In the genomic region with DNA sequence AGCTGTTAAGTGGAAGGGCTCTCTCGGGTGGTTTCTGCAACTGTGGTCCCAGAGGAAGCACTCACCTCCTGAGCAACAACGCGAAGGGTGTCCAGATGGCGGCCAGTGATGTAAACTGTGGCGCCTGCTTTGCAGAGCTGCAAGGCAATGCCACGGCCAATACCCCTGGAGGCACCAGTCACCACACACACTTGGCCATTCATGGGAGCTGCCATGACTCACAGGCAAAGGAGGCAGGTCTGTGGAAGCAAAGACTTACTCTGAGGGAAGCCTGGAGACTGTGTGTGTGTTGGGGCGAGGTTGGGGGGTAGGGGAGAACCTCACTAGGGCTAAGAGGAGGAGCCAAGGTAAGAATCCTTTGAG, we compare ENCODE assay signal across 7 cellular contexts. TPM values are rescaled to one million over a fixed set of nuclear protein-coding genes. Genes with fewer than 3 reads are reported as not detected.
DNase-seq lines count a peak whose midpoint lies in the region; ATAC-seq and TF ChIP-seq lines count a peak whose summit lies in the region.

No MANE protein-coding gene starts in this region.

- H3K27ac ChIP-seq in HUES48 (ENCODE audit: low read depth, low read length), result peak overlapping the region; percentile 79
- H3K27ac ChIP-seq in adrenal gland, result peak overlapping the region in 4 of 5 donors; percentile 28 to 87 (median 82)

- H3K9ac ChIP-seq in HUES48 (ENCODE audit: low read depth, low read length), result no peak overlapping the region; the same call in 1 of the 2 replicates

- no peak for TF ChIP-seq CTCF in GM06990 (IDR thresholded peaks at IDR 0.05; ENCODE audit: insufficient read depth, low read length, poor library complexity, severe bottlenecking)
- no peak for TF ChIP-seq CTCF in adrenal gland (IDR thresholded peaks at IDR 0.05)

- intact Hi-C loops in adrenal gland (cut with DNase I), result loop anchor here in 1 of 2 donors (10.0 kb wide), 1 partner anchor 244 kb away; a partner anchor contains a TSS

- peaks cover 2 to 8% (median 6%) of the 10 kb centered on the region in 3 donors for H3K27me3 Mint-ChIP-seq in immature natural killer cell (ENCODE audit: low read depth in 3 of 3)
- H3K27me3 Mint-ChIP-seq in stimulated activated naive B cell treated with anti-CD40 and anti-IgM and Interleukin-4, amounts not matched to agents 10 μg/mL and 1 μg/mL and 100 μg/mL, for 72 hours, result no peaks in the 10 kb centered on the region

- H3K36me3 ChIP-seq in GM06990 (ENCODE audit: control insufficient read depth, insufficient read depth, low read length), result peaks cover 20% of the 10 kb centered on the region
- H3K36me3 ChIP-seq in HUES48 (ENCODE audit: control insufficient read depth, insufficient read depth, low read length), result peaks cover 43% of the 10 kb centered on the region
- H3K36me3 ChIP-seq in adrenal gland (replicated peaks in 1 of 2), result peaks cover 0 to 37% of the 10 kb centered on the region in 2 donors

- peak overlapping the region; percentile 83 to 99 (median 96) for H3K27ac Mint-ChIP-seq in immature natural killer cell
- peak overlapping the region; percentile 96 for H3K27ac Mint-ChIP-seq in stimulated activated naive B cell treated with anti-CD40 and anti-IgM and Interleukin-4, amounts not matched to agents 10 μg/mL and 1 μg/mL and 100 μg/mL, for 72 hours

- H3K4me3 ChIP-seq in GM06990 (replicated peaks; ENCODE audit: low read depth, low read length) (peak overlapping the region; percentile 79), HUES48 (ENCODE audit: low read depth, low read length) (peak overlapping the region; percentile 92), adrenal gland (peak overlapping the region in 2 of 4 donors; percentile 77 to 84)

- peaks cover 49 to 63% of the 10 kb centered on the region in 2 donors for H3K4me1 Mint-ChIP-seq in immature natural killer cell
- H3K4me1 Mint-ChIP-seq in stimulated activated naive B cell treated with anti-CD40 and anti-IgM and Interleukin-4, amounts not matched to agents 10 μg/mL and 1 μg/mL and 100 μg/mL, for 72 hours, result peaks cover 31 to 43% of the 10 kb centered on the region in 2 donors

- ATAC-seq in stimulated activated naive B cell treated with anti-CD40 and anti-IgM and Interleukin-4, amounts not matched to agents 10 μg/mL and 1 μg/mL and 100 μg/mL, for 72 hours (replicated peaks), result peak in 1 of 2 donors; percentile 1

- H3K9me3 ChIP-seq in HUES48 (ENCODE audit: control insufficient read depth, insufficient read depth, low read length), result no peaks in the 10 kb centered on the region
- no peaks in the 10 kb centered on the region for H3K9me3 ChIP-seq in adrenal gland (replicated peaks in 1 of 3)

- no peaks in the 10 kb centered on the region for H3K27me3 ChIP-seq in GM06990 (replicated peaks; ENCODE audit: control insufficient read depth, insufficient read depth, low read length)
- H3K27me3 ChIP-seq in HUES48 (ENCODE audit: control insufficient read depth, insufficient read depth, low read length), result no peaks in the 10 kb centered on the region
- no peaks in the 10 kb centered on the region for H3K27me3 ChIP-seq in adrenal gland

- H3K9me3 Mint-ChIP-seq in immature natural killer cell, result no peaks in the 10 kb centered on the region
- no peaks in the 10 kb centered on the region for H3K9me3 Mint-ChIP-seq in stimulated activated naive B cell treated with anti-CD40 and anti-IgM and Interleukin-4, amounts not matched to agents 10 μg/mL and 1 μg/mL and 100 μg/mL, for 72 hours

- TF ChIP-seq POLR2A in adrenal gland (IDR thresholded peaks at IDR 0.05), result no peak

- DNase-seq in GM06990 (ENCODE audit: extremely low read depth, insufficient read length) (no peak), adrenal gland (peak in 4 of 7 donors; percentile 45 to 60 (median 52)), immature natural killer cell (no peak), NCI-H2171 treated with DMSO at 0.1 percent for 48 hours (lab: John Stamatoyannopoulos, UW) (no peak), ureter (ENCODE audit: low spot score) (no peak)
- DNase-seq in stimulated activated naive B cell treated with anti-CD40 and anti-IgM and Interleukin-4, amounts not matched to agents 10 μg/mL and 1 μg/mL and 100 μg/mL, for 72 hours, result no peak

- H3K36me3 Mint-ChIP-seq in immature natural killer cell, result peaks cover 13 to 41% (median 21%) of the 10 kb centered on the region in 3 donors
- H3K36me3 Mint-ChIP-seq in stimulated activated naive B cell treated with anti-CD40 and anti-IgM and Interleukin-4, amounts not matched to agents 10 μg/mL and 1 μg/mL and 100 μg/mL, for 72 hours, result peaks cover 31 to 52% of the 10 kb centered on the region in 2 donors

- H3K4me3 Mint-ChIP-seq in immature natural killer cell, result peak overlapping the region; percentile 90 to 96 (median 93)
- peak overlapping the region; percentile 94 to 95 for H3K4me3 Mint-ChIP-seq in stimulated activated naive B cell treated with anti-CD40 and anti-IgM and Interleukin-4, amounts not matched to agents 10 μg/mL and 1 μg/mL and 100 μg/mL, for 72 hours

- WGBS in adrenal gland, 4 donors, result 38 to 57% (median 49%) methylated on average over 7 of the region's 7 CpGs

- H3K4me1 ChIP-seq in HUES48 (ENCODE audit: control insufficient read depth, insufficient read depth, low read length) (peaks cover 10% of the 10 kb centered on the region; the same call in 1 of the 2 replicates), adrenal gland (replicated peaks in 1 of 2) (peaks cover 19 to 31% of the 10 kb centered on the region in 2 donors)

RNA-seq across cellular contexts. Expression of a gene that starts 0.7 kb away (rescaled TPM):
- total RNA-seq in adrenal gland, result 10 to 100 TPM; 21.4 to 68.1 (median 36.9) TPM
- 10 to 100 TPM; 19.8 to 38.7 (median 37.6) TPM for polyA plus RNA-seq in adrenal gland
- polyA plus RNA-seq in immature natural killer cell, result 10 to 100 TPM; 31.4 to 35.9 (median 31.7) TPM
- total RNA-seq in ureter, result 28.7 TPM

RNA-seq across cellular contexts. Expression of a gene that starts 0.8 kb away (rescaled TPM):
- 10 to 100 TPM in 7 of 8 donors, 1 to 10 TPM in 1; 9.2 to 28.2 (median 19.2) TPM for total RNA-seq in adrenal gland
- polyA plus RNA-seq in adrenal gland, result 10 to 100 TPM in 2 of 3 donors, 1 to 10 TPM in 1; 9.1 to 21.1 (median 16.8) TPM
- 1 to 10 TPM in 2 of 3 donors, not detected in 1; 1.4 to 2.4 TPM for polyA plus RNA-seq in immature natural killer cell
- total RNA-seq in ureter, result 36.5 TPM

RNA-seq across cellular contexts. Expression of a gene that starts 8.9 kb away (rescaled TPM):
- total RNA-seq in adrenal gland, result 10 to 100 TPM; 16.4 to 62.1 (median 38.1) TPM
- polyA plus RNA-seq in adrenal gland, result 10 to 100 TPM; 17.5 to 73.7 (median 37.4) TPM
- 10 to 100 TPM; 31.6 to 81.9 (median 52.1) TPM for polyA plus RNA-seq in immature natural killer cell
- total RNA-seq in ureter, result 11.1 TPM

RNA-seq across cellular contexts. Expression of a gene that starts 11.1 kb away (rescaled TPM):
- total RNA-seq in adrenal gland (10 to 100 TPM in 2 of 8 donors, 1 to 10 TPM in 5, under 1 TPM in 1; 0.42 to 11.1 (median 4.5) TPM), ureter (8.2 TPM)
- polyA plus RNA-seq in adrenal gland (1 to 10 TPM in 2 of 3 donors, under 1 TPM in 1; 0.57 to 2.7 (median 1.8) TPM), immature natural killer cell (1 to 10 TPM; 2.1 to 4.9 (median 3.9) TPM)

RNA-seq across cellular contexts. Expression of a gene that starts 12.4 kb away (rescaled TPM):
- total RNA-seq in adrenal gland (10 to 100 TPM in 4 of 8 donors, 1 to 10 TPM in 4; 1.4 to 21.0 (median 10.9) TPM), ureter (9.6 TPM)
- polyA plus RNA-seq in adrenal gland (10 to 100 TPM in 2 of 3 donors, 1 to 10 TPM in 1; 9.4 to 30.2 (median 17.5) TPM), immature natural killer cell (10 to 100 TPM; 12.4 to 13.7 (median 12.7) TPM)

Comparison
In these comparisons a context has a peak if more than half of its experiments do, and no peak if none do; other contexts are left out.
1. DNase-seq: peak in adrenal gland (4 of 7); none in GM06990 (single experiment), immature natural killer cell (0 of 3), stimulated activated naive B cell treated with anti-CD40 and anti-IgM and Interleukin-4, amounts not matched to agents 10 μg/mL and 1 μg/mL and 100 μg/mL, for 72 hours (single experiment), NCI-H2171 treated with DMSO at 0.1 percent for 48 hours (single experiment) and ureter (single experiment).